2 cellular contexts compared by ENCODE assay signal in the genomic region with DNA sequence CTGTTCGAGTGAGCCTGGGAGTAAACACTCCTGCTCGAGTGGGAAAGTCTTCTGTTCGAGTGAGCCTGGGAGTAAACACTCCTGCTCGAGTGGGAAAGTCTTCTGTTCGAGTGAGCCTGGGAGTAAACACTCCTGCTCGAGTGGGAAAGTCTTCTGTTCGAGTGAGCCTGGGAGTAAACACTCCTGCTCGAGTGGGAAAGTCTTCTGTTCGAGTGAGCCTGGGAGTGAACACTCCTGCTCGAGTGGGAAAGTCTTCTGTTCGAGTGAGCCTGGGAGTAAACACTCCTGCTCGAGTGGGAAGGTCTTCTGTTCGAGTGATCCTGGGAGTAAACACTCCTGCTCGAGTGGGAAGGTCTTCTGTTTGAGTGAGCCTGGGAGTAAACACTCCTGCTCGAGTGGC.
TF ChIP-seq lines count a peak whose summit lies in the region.

No MANE protein-coding gene starts in this region.

TF ChIP-seq in HEK293, 187 proteins besides CTCF, POLR2A, EP300 and RAD21:
- peak; percentile 97 for TF ChIP-seq SETDB1 (IDR thresholded peaks at IDR 0.05; ENCODE audit: insufficient read length, low read length)
TF ChIP-seq in HEK293: peak in this region for 1; not testable (repeated sequence) for 186.

TF ChIP-seq in K562, 482 proteins besides CTCF, POLR2A, EP300 and RAD21:
- TF ChIP-seq CBX3 (IDR thresholded peaks at IDR 0.05; ENCODE audit: borderline replicate concordance in 1 of 2, low read length in 2 of 2) (peak in 1 of 2 experiments; percentile 68; a peak in 1 of 3 replicates), CBX1 (IDR thresholded peaks at IDR 0.05; ENCODE audit: low read depth) (0 out of 2 replicates have a peak, but pooled peaks have one; percentile 17)
TF ChIP-seq in K562: peak in this region for 2; not testable (repeated sequence) for 480.
